Comparison of ENCODE assay signal across 11 cellular contexts in genomic region chr16:20532284-20532792, GRCh38. TPM values are rescaled to one million over a fixed set of nuclear protein-coding genes. Genes with fewer than 3 reads are reported as not detected.
"Had no signal": no experiment of that assay in that cellular context is flagged by ENCODE, and none has a peak within 500 bp of the region (broad histone marks: within the 10 kb centered on the region; RNA-seq: fewer than 3 reads in every experiment).

No MANE protein-coding gene starts in this region.

RNA-seq across cellular contexts. Expression of gene ACSM2B, which starts 43.8 kb away (rescaled TPM):
- total RNA-seq: activated B cell treated with CpG ODN at 0.5 μM for 24 hours; activated CD4-positive, alpha-beta memory T cell treated with anti-CD3 and anti-CD28 coated beads for 36 hours; activated CD4-positive, alpha-beta memory T cell treated with anti-CD3 and anti-CD28 coated beads, Interleukin-2, amount 10 ng/mL, durations not matched to agents 7 days and 5 days; activated CD4-positive, alpha-beta T cell treated with anti-CD3 and anti-CD28 coated beads, Interleukin-2, amount 10 ng/mL, durations not matched to agents 24 days and 14 days; activated CD4-positive, alpha-beta T cell treated with anti-CD3 and anti-CD28 coated beads, Interleukin-2, amount 10 ng/mL, durations not matched to agents 7 days and 5 days; activated CD8-positive, alpha-beta memory T cell treated with anti-CD3 and anti-CD28 coated beads for 36 hours; activated CD8-positive, alpha-beta T cell treated with anti-CD3 and anti-CD28 coated beads for 36 hours; activated CD8-positive, alpha-beta T cell treated with anti-CD3 and anti-CD28 coated beads, Interleukin-2, amount 10 ng/mL, durations not matched to agents 7 days and 5 days; T-helper 1 cell treated with Interleukin-12 subunit alpha and Interleukin-12 subunit beta and Interleukin-4 antibody, amounts not matched to agents 30 ng/mL and 1 ng/mL, for 36 hours; T-helper 17 cell; T-helper 2 cell treated with Interferon-gamma antibody and Interleukin-4, amounts not matched to agents 100 ng/mL and 5 ng/mL, for 36 hours had no signal
